1 cellular context compared by ENCODE assay signal in the genomic region with DNA sequence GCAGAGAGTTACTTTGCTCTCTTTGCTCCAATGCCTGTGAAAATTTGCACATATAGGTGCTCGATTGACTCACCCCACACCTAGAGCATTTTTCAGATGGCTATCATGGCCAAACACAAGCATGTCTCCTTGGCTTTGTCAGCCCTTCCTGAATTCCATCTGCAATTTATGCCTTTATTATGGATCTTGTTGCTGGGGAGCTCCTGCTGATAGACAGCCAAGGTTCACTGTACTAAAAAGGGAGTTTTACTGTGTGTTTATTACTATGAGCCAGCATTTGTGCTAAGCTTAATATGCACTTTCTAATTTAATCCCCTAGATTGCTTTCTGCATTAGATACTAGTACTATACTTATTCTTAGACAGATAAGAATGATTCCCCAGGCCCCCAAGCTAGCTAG.
TF ChIP-seq lines count a peak whose summit lies in the region.

No MANE protein-coding gene starts in this region.

TF ChIP-seq in WTC11, 78 proteins besides CTCF, POLR2A, EP300 and RAD21 (continued from another document):
- TF ChIP-seq, protein P1, sequence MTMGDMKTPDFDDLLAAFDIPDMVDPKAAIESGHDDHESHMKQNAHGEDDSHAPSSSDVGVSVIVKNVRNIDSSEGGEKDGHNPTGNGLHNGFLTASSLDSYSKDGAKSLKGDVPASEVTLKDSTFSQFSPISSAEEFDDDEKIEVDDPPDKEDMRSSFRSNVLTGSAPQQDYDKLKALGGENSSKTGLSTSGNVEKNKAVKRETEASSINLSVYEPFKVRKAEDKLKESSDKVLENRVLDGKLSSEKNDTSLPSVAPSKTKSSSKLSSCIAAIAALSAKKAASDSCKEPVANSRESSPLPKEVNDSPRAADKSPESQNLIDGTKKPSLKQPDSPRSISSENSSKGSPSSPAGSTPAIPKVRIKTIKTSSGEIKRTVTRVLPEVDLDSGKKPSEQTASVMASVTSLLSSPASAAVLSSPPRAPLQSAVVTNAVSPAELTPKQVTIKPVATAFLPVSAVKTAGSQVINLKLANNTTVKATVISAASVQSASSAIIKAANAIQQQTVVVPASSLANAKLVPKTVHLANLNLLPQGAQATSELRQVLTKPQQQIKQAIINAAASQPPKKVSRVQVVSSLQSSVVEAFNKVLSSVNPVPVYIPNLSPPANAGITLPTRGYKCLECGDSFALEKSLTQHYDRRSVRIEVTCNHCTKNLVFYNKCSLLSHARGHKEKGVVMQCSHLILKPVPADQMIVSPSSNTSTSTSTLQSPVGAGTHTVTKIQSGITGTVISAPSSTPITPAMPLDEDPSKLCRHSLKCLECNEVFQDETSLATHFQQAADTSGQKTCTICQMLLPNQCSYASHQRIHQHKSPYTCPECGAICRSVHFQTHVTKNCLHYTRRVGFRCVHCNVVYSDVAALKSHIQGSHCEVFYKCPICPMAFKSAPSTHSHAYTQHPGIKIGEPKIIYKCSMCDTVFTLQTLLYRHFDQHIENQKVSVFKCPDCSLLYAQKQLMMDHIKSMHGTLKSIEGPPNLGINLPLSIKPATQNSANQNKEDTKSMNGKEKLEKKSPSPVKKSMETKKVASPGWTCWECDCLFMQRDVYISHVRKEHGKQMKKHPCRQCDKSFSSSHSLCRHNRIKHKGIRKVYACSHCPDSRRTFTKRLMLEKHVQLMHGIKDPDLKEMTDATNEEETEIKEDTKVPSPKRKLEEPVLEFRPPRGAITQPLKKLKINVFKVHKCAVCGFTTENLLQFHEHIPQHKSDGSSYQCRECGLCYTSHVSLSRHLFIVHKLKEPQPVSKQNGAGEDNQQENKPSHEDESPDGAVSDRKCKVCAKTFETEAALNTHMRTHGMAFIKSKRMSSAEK (CRISPR knock-in tag; IDR thresholded peaks at IDR 0.05; ENCODE audit: borderline replicate concordance), result no peak
- TF ChIP-seq ZNF121 (CRISPR knock-in tag; IDR thresholded peaks at IDR 0.05) (no peak), JAZF1 (CRISPR knock-in tag; IDR thresholded peaks at IDR 0.05) (no peak), MYBL2 (CRISPR knock-in tag; IDR thresholded peaks at IDR 0.05) (no peak), ZNF416 (CRISPR knock-in tag; IDR thresholded peaks at IDR 0.05) (no peak), TEAD4 (CRISPR knock-in tag; IDR thresholded peaks at IDR 0.05) (no peak), GABPB1 (CRISPR knock-in tag; IDR thresholded peaks at IDR 0.05) (no peak), FOXK1 (CRISPR knock-in tag; IDR thresholded peaks at IDR 0.05) (no peak), SMAD3 (CRISPR knock-in tag; IDR thresholded peaks at IDR 0.05; ENCODE audit: borderline replicate concordance) (no peak), ZNF232 (CRISPR knock-in tag; IDR thresholded peaks at IDR 0.05) (no peak), NR1H2 (CRISPR knock-in tag; IDR thresholded peaks at IDR 0.05) (no peak), OVOL2 (CRISPR knock-in tag; IDR thresholded peaks at IDR 0.05; ENCODE audit: borderline replicate concordance) (no peak), ELF4 (CRISPR knock-in tag; IDR thresholded peaks at IDR 0.05; ENCODE audit: low read depth) (no peak)
- TF ChIP-seq, protein P2, sequence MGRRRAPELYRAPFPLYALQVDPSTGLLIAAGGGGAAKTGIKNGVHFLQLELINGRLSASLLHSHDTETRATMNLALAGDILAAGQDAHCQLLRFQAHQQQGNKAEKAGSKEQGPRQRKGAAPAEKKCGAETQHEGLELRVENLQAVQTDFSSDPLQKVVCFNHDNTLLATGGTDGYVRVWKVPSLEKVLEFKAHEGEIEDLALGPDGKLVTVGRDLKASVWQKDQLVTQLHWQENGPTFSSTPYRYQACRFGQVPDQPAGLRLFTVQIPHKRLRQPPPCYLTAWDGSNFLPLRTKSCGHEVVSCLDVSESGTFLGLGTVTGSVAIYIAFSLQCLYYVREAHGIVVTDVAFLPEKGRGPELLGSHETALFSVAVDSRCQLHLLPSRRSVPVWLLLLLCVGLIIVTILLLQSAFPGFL (CRISPR knock-in tag; IDR thresholded peaks at IDR 0.05; ENCODE audit: borderline replicate concordance), result no peak
- TF ChIP-seq, protein P3, sequence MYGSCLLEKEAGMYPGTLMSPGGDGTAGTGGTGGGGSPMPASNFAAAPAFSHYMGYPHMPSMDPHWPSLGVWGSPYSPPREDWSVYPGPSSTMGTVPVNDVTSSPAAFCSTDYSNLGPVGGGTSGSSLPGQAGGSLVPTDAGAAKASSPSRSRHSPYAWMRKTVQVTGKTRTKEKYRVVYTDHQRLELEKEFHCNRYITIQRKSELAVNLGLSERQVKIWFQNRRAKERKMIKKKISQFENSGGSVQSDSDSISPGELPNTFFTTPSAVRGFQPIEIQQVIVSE (CRISPR knock-in tag; IDR thresholded peaks at IDR 0.05; ENCODE audit: borderline replicate concordance), result no peak
- TF ChIP-seq, protein P4, sequence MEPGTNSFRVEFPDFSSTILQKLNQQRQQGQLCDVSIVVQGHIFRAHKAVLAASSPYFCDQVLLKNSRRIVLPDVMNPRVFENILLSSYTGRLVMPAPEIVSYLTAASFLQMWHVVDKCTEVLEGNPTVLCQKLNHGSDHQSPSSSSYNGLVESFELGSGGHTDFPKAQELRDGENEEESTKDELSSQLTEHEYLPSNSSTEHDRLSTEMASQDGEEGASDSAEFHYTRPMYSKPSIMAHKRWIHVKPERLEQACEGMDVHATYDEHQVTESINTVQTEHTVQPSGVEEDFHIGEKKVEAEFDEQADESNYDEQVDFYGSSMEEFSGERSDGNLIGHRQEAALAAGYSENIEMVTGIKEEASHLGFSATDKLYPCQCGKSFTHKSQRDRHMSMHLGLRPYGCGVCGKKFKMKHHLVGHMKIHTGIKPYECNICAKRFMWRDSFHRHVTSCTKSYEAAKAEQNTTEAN (CRISPR knock-in tag; IDR thresholded peaks at IDR 0.05), result no peak
- TF ChIP-seq, protein P5, sequence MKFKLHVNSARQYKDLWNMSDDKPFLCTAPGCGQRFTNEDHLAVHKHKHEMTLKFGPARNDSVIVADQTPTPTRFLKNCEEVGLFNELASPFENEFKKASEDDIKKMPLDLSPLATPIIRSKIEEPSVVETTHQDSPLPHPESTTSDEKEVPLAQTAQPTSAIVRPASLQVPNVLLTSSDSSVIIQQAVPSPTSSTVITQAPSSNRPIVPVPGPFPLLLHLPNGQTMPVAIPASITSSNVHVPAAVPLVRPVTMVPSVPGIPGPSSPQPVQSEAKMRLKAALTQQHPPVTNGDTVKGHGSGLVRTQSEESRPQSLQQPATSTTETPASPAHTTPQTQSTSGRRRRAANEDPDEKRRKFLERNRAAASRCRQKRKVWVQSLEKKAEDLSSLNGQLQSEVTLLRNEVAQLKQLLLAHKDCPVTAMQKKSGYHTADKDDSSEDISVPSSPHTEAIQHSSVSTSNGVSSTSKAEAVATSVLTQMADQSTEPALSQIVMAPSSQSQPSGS (CRISPR knock-in tag; IDR thresholded peaks at IDR 0.05; ENCODE audit: borderline replicate concordance, low read depth), result no peak
- TF ChIP-seq, protein P6, sequence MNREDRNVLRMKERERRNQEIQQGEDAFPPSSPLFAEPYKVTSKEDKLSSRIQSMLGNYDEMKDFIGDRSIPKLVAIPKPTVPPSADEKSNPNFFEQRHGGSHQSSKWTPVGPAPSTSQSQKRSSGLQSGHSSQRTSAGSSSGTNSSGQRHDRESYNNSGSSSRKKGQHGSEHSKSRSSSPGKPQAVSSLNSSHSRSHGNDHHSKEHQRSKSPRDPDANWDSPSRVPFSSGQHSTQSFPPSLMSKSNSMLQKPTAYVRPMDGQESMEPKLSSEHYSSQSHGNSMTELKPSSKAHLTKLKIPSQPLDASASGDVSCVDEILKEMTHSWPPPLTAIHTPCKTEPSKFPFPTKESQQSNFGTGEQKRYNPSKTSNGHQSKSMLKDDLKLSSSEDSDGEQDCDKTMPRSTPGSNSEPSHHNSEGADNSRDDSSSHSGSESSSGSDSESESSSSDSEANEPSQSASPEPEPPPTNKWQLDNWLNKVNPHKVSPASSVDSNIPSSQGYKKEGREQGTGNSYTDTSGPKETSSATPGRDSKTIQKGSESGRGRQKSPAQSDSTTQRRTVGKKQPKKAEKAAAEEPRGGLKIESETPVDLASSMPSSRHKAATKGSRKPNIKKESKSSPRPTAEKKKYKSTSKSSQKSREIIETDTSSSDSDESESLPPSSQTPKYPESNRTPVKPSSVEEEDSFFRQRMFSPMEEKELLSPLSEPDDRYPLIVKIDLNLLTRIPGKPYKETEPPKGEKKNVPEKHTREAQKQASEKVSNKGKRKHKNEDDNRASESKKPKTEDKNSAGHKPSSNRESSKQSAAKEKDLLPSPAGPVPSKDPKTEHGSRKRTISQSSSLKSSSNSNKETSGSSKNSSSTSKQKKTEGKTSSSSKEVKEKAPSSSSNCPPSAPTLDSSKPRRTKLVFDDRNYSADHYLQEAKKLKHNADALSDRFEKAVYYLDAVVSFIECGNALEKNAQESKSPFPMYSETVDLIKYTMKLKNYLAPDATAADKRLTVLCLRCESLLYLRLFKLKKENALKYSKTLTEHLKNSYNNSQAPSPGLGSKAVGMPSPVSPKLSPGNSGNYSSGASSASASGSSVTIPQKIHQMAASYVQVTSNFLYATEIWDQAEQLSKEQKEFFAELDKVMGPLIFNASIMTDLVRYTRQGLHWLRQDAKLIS (CRISPR knock-in tag; IDR thresholded peaks at IDR 0.05; ENCODE audit: borderline replicate concordance), result no peak
